Comparison of ENCODE assay signal across 8 cellular contexts in the genomic region with DNA sequence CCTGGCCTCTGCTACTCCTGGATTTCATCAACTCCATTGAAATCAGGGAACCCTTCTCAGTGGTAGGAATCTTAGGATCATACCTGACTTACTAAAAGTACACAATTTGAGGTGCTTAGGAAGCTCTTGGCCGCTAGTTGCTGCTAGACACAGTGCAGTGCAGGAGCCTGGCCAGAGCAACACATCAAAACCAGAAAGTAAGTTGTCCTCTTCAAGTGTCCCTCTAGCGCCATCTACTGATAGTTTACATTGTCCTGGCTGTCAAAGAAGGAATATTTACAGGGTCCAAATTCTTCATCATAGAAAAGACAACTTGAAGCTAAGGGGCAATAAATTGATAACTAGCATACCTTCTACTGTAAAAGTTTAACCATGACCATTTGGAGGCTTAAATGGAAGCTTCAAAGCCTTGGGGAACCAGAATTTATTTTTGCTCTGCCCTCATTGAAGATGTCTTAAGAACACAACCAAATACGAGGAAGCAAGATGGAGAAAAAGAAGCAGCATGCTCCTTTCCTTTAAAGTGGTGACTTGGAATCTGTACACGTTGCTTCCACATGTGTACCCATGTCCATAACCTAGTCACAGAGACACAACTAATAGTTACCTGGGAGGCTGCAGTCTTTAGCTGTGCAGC.
DNase-seq lines count a peak whose midpoint lies in the region; ATAC-seq and TF ChIP-seq lines count a peak whose summit lies in the region.

No MANE protein-coding gene starts in this region.

- H3K27ac ChIP-seq in HEK293 (ENCODE audit: extremely low read depth, low read depth, low read length) (no peak overlapping the region), lower lobe of right lung (no peak overlapping the region)

- no peaks in the 10 kb centered on the region for H3K4me1 Mint-ChIP-seq in activated naive CD4-positive, alpha-beta T cell treated with anti-CD3 and anti-CD28 coated beads, Interleukin-2, amount 10 ng/mL, durations not matched to agents 7 days and 5 days

- no peak overlapping the region for H3K4me3 Mint-ChIP-seq in activated naive CD4-positive, alpha-beta T cell treated with anti-CD3 and anti-CD28 coated beads, Interleukin-2, amount 10 ng/mL, durations not matched to agents 7 days and 5 days

- H3K4me3 ChIP-seq in HEK293 (ENCODE audit: low read depth, low read length) (no peak overlapping the region), lower lobe of right lung (no peak overlapping the region)

- peak; percentile 47; the same call in 1 of the 2 replicates for TF ChIP-seq CTCF in HEK293 (tag by site-specific recombination; IDR thresholded peaks at IDR 0.05)
- peak; percentile 85 for TF ChIP-seq CTCF in LNCAP (IDR thresholded peaks at IDR 0.05)
- peak; percentile 60 for TF ChIP-seq CTCF in lower lobe of right lung (IDR thresholded peaks at IDR 0.05)

- no peaks in the 10 kb centered on the region for H3K36me3 Mint-ChIP-seq in activated naive CD4-positive, alpha-beta T cell treated with anti-CD3 and anti-CD28 coated beads, Interleukin-2, amount 10 ng/mL, durations not matched to agents 7 days and 5 days

- no peaks in the 10 kb centered on the region for H3K27me3 Mint-ChIP-seq in activated naive CD4-positive, alpha-beta T cell treated with anti-CD3 and anti-CD28 coated beads, Interleukin-2, amount 10 ng/mL, durations not matched to agents 7 days and 5 days

- no peak overlapping the region for H3K27ac Mint-ChIP-seq in activated naive CD4-positive, alpha-beta T cell treated with anti-CD3 and anti-CD28 coated beads, Interleukin-2, amount 10 ng/mL, durations not matched to agents 7 days and 5 days

- no peaks in the 10 kb centered on the region for H3K27me3 ChIP-seq in lower lobe of right lung (ENCODE audit: low read depth)

- peaks cover 4% of the 10 kb centered on the region for H3K9me3 Mint-ChIP-seq in activated naive CD4-positive, alpha-beta T cell treated with anti-CD3 and anti-CD28 coated beads, Interleukin-2, amount 10 ng/mL, durations not matched to agents 7 days and 5 days

- H3K36me3 ChIP-seq in HEK293 (ENCODE audit: control insufficient read depth in 2 of 2, insufficient read depth in 1 of 2, low read length in 2 of 2) = no peaks in the 10 kb centered on the region
- H3K36me3 ChIP-seq in lower lobe of right lung = no peaks in the 10 kb centered on the region

- intact Hi-C loops in lower lobe of right lung (cut with DNase I) = no loop called here

- DNase-seq in activated naive CD4-positive, alpha-beta T cell treated with anti-CD3 and anti-CD28 coated beads, Interleukin-2, amount 10 ng/mL, durations not matched to agents 7 days and 5 days = peak; percentile 22
- DNase-seq in activated naive CD4-positive, alpha-beta T cell (lab: John Stamatoyannopoulos, UW) = no peak
- peak; percentile 83 for DNase-seq in OCI-M1 (lab: John Stamatoyannopoulos, UW)
- DNase-seq in dermis microvascular lymphatic vessel endothelial cell (ENCODE audit: low read depth in 2 of 2) = peak; percentile 49 to 51
- no peak for DNase-seq in lower lobe of right lung
- DNase-seq in cerebellar nuclear complex (lab: John Stamatoyannopoulos, UW) = no peak

- CTCF ChIA-PET in activated naive CD4-positive, alpha-beta T cell treated with anti-CD3 and anti-CD28 coated beads, Interleukin-2, amount 10 ng/mL, durations not matched to agents 7 days and 5 days (lab: Charles Lee) = interaction anchor here (0.8 to 1.2 kb wide), 4 partner anchors 15 to 825 kb away, joined by 3 read pairs; no protein-coding TSS in a partner anchor
- CTCF ChIA-PET in HEK293 (lab: Yijun Ruan, JAX) = interaction anchor here (0.5 to 2.6 kb wide), 31 partner anchors 9 to 959 kb away, joined by 3 to 30 read pairs (median 4); no protein-coding TSS in a partner anchor

- H3K4me1 ChIP-seq in HEK293 (ENCODE audit: control insufficient read depth, insufficient read depth, low read length) (no peaks in the 10 kb centered on the region), lower lobe of right lung (no peaks in the 10 kb centered on the region)

- H3K9me3 ChIP-seq in HEK293 (ENCODE audit: control insufficient read depth, insufficient read depth, low read depth, low read length) = no peaks in the 10 kb centered on the region
- H3K9me3 ChIP-seq in lower lobe of right lung = no peaks in the 10 kb centered on the region

- ATAC-seq in lower lobe of right lung = peak; percentile 88

- POLR2A ChIA-PET in HEK293 (lab: Yijun Ruan, JAX) = no interaction called here

TF ChIP-seq in HEK293, 187 proteins besides CTCF, POLR2A, EP300 and RAD21:
- TF ChIP-seq PRDM1 (tag by site-specific recombination; IDR thresholded peaks at IDR 0.05) = no peak
- no peak for TF ChIP-seq ZNF768 (tag by site-specific recombination; IDR thresholded peaks at IDR 0.05)
- TF ChIP-seq ZNF654 (tag by site-specific recombination; IDR thresholded peaks at IDR 0.05; ENCODE audit: low read depth) = peak; percentile 62
- no peak for TF ChIP-seq ZIC2 (tag by site-specific recombination; IDR thresholded peaks at IDR 0.05)
- TF ChIP-seq ZNF571 (tag by site-specific recombination; IDR thresholded peaks at IDR 0.05) = no peak
- no peak for TF ChIP-seq MZF1 (tag by site-specific recombination; IDR thresholded peaks at IDR 0.05; ENCODE audit: borderline replicate concordance)

Comparison
In these comparisons a context has a peak if more than half of its experiments do, and no peak if none do; other contexts are left out.
1. DNase-seq: peak in activated naive CD4-positive, alpha-beta T cell treated with anti-CD3 and anti-CD28 coated beads, Interleukin-2, amount 10 ng/mL, durations not matched to agents 7 days and 5 days (single experiment), OCI-M1 (single experiment) and dermis microvascular lymphatic vessel endothelial cell (2 of 2); none in activated naive CD4-positive, alpha-beta T cell (0 of 4), lower lobe of right lung (single experiment) and cerebellar nuclear complex (0 of 2).
2. Peak in every context shown above with its lines, with median percentiles within 50 percentile points of each other: CTCF ChIP-seq.